Comparison of ENCODE assay signal across 8 cellular contexts in genomic region chr4:54384563-54384962, GRCh38.
DNase-seq lines count a peak whose midpoint lies in the region; ATAC-seq and TF ChIP-seq lines count a peak whose summit lies in the region.

No MANE protein-coding gene starts in this region.

- dilution Hi-C loops in mammary epithelial cell (cut with HindIII; ENCODE audit: low sequenced_read_pairs), result no loop called here

- peak; percentile 35 to 63 for TF ChIP-seq CTCF in mammary epithelial cell (conservative IDR thresholded peaks at IDR 0.05 in 1 of 2, IDR thresholded peaks at IDR 0.05 in 1 of 2; ENCODE audit: extremely low read depth in 1 of 2, insufficient read depth in 1 of 2, low read depth in 1 of 2, low read length in 2 of 2)

- no peaks in the 10 kb centered on the region for H3K36me3 Mint-ChIP-seq in activated naive CD4-positive, alpha-beta T cell treated with anti-CD3 and anti-CD28 coated beads for 36 hours (ENCODE audit: low read depth)

- no peak overlapping the region for H3K4me3 ChIP-seq in mammary epithelial cell (replicated peaks in 1 of 3; ENCODE audit: insufficient read depth in 1 of 3, low read depth in 2 of 3, low read length in 3 of 3)

- H3K27me3 ChIP-seq in mammary epithelial cell (ENCODE audit: insufficient read depth, low read length), result peaks cover 2% of the 10 kb centered on the region

- 72% methylated on average over 5 of the region's 6 CpGs for WGBS in mammary epithelial cell (ENCODE audit: low coverage, missing lambda C conversion rate)

- H3K27ac Mint-ChIP-seq in activated naive CD4-positive, alpha-beta T cell treated with anti-CD3 and anti-CD28 coated beads for 36 hours, result no peak overlapping the region

- H3K4me1 Mint-ChIP-seq in activated naive CD4-positive, alpha-beta T cell treated with anti-CD3 and anti-CD28 coated beads for 36 hours (ENCODE audit: low read depth), result no peaks in the 10 kb centered on the region

- H3K9ac ChIP-seq in mammary epithelial cell (ENCODE audit: insufficient read depth, low read length), result no peak overlapping the region

- H3K27me3 Mint-ChIP-seq in activated naive CD4-positive, alpha-beta T cell treated with anti-CD3 and anti-CD28 coated beads for 36 hours (ENCODE audit: low read depth), result peaks cover 4% of the 10 kb centered on the region

- no peaks in the 10 kb centered on the region for H3K79me2 ChIP-seq in mammary epithelial cell (ENCODE audit: insufficient read depth, low read length)

- no peak for ATAC-seq in HG02938 (IDR thresholded peaks at IDR 0.05; ENCODE audit: unreplicated experiment)
- no peak for ATAC-seq in HG03175 (IDR thresholded peaks at IDR 0.05; ENCODE audit: unreplicated experiment)

- no peaks in the 10 kb centered on the region for H4K20me1 ChIP-seq in mammary epithelial cell (ENCODE audit: insufficient read depth, low read length)

- H3K9me3 ChIP-seq in mammary epithelial cell (replicated peaks; ENCODE audit: insufficient read depth, low read length), result no peaks in the 10 kb centered on the region

- no TSS peak for BruUV-seq in mammary epithelial cell (replicated peaks; lab: Mats Ljungman, UMichigan)

- CTCF ChIA-PET in activated naive CD4-positive, alpha-beta T cell treated with anti-CD3 and anti-CD28 coated beads for 36 hours (lab: Charles Lee), result interaction anchor here (1.0 to 1.1 kb wide), 2 partner anchors 54 to 56 kb away, joined by 5 to 7 read pairs; no protein-coding TSS in a partner anchor
- CTCF ChIA-PET in mammary epithelial cell (lab: Charles Lee; ENCODE audit: low non-redundant PET), result interaction anchor here (0.6 kb wide), 1 partner anchor 257 kb away, joined by 3 read pairs; no protein-coding TSS in a partner anchor

- H3K27ac ChIP-seq in mammary epithelial cell (ENCODE audit: insufficient read depth, low read depth, low read length), result no peak overlapping the region

- H2AFZ ChIP-seq in mammary epithelial cell (ENCODE audit: low read depth, low read length), result no peak overlapping the region

- H3K36me3 ChIP-seq in mammary epithelial cell (ENCODE audit: insufficient read depth, low read length), result no peaks in the 10 kb centered on the region

- in situ Hi-C loops in mammary epithelial cell (cut with MboI; ENCODE audit: low sequenced_read_pairs in 2 of 2), result no loop called here

- H3K9me3 Mint-ChIP-seq in activated naive CD4-positive, alpha-beta T cell treated with anti-CD3 and anti-CD28 coated beads for 36 hours, result peaks cover 4% of the 10 kb centered on the region

- peak; percentile 40 for DNase-seq in activated naive CD4-positive, alpha-beta T cell treated with anti-CD3 and anti-CD28 coated beads for 36 hours
- no peak for DNase-seq in activated naive CD4-positive, alpha-beta T cell treated with anti-CD3 and anti-CD28 coated beads, Interleukin-2, amount 50 U/mL, for 16 hours
- peak; percentile 8 for DNase-seq in NCI-H345 treated with DMSO at 0.1 percent for 48 hours (lab: John Stamatoyannopoulos, UW; ENCODE audit: unreplicated experiment)
- peak; percentile 14 for DNase-seq in mammary epithelial cell
- DNase-seq in myocyte (ENCODE audit: low read depth), result peak; percentile 55
- no peak for DNase-seq in effector CD8-positive, alpha-beta T cell (lab: John Stamatoyannopoulos, UW)

- intact Hi-C loops in activated naive CD4-positive, alpha-beta T cell treated with anti-CD3 and anti-CD28 coated beads for 36 hours (cut with micrococcal nuclease), result loop anchor here (1.0 kb wide), 1 partner anchor 577 kb away; no protein-coding TSS in a partner anchor
- intact Hi-C loops in mammary epithelial cell (cut with micrococcal nuclease), result loop anchor here (1.0 to 5.0 kb wide), 5 partner anchors 49 to 577 kb away; no protein-coding TSS in a partner anchor

- no peak overlapping the region for H3K4me2 ChIP-seq in mammary epithelial cell (ENCODE audit: insufficient read depth, low read depth, low read length)

- H3K4me3 Mint-ChIP-seq in activated naive CD4-positive, alpha-beta T cell treated with anti-CD3 and anti-CD28 coated beads for 36 hours, result no peak overlapping the region

- H3K4me1 ChIP-seq in mammary epithelial cell (ENCODE audit: insufficient read depth, low read length), result no peaks in the 10 kb centered on the region

Comparison
In these comparisons a context has a peak if more than half of its experiments do, and no peak if none do; other contexts are left out.
1. DNase-seq: peak in activated naive CD4-positive, alpha-beta T cell treated with anti-CD3 and anti-CD28 coated beads for 36 hours (single experiment), NCI-H345 treated with DMSO at 0.1 percent for 48 hours (single experiment), mammary epithelial cell (single experiment) and myocyte (single experiment); none in activated naive CD4-positive, alpha-beta T cell treated with anti-CD3 and anti-CD28 coated beads, Interleukin-2, amount 50 U/mL, for 16 hours (single experiment) and effector CD8-positive, alpha-beta T cell (single experiment).